In the genomic region with DNA sequence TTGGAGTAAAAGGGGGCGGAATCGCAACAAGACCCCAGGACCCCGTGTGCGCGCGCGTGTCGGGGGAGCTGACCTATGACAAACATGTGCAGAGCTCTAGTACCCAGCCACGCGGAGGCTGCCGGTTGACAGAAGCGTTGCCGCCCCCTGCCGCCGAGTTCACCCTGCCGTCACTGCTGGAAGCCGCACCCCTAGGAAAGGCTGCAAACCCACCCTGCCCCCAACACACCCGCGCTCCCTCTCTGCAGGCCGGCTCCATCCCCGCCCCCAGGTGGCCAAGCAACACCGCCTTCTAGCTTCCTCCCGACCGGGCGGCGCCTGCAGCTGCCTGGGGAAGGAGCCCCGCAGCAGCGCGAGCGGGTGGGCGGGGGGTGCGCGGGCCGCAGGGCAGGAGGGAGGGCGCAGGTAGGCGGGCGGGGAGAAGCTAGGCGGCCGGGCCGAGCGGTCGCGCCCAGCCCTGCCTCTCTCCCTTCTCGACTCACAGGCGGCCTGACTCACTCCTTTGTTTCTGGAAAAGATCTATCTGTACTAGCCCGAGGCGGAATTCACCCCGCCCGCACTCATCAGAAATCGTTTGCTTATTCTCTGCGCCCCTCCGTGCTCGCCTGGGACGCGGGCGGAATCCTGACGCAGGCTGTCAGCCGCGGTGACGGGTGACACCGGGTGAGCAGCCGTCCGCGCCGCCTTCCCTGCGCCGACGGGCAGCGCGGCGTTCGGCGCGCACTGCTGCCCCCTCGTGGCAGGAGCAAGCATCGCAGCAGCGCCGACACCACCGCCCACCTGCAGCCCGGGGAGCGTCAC, we compare ENCODE assay signal across 8 cellular contexts.
DNase-seq lines count a peak whose midpoint lies in the region; ATAC-seq, FAIRE-seq and TF ChIP-seq lines count a peak whose summit lies in the region.

No MANE protein-coding gene starts in this region.

- H3K4me3 Mint-ChIP-seq in activated T-helper 1 cell treated with anti-CD3 and anti-CD28 coated beads, Interleukin-12 subunit alpha, Interleukin-12 subunit beta, Interleukin-2, Interleukin-4 antibody, amounts not matched to agents 30 ng/mL and 10 ng/mL and 1 ng/mL, durations not matched to agents 14 hours and 24 hours and 36 hours = peak overlapping the region; percentile 83
- peak overlapping the region; percentile 76 to 97 (median 88) for H3K4me3 Mint-ChIP-seq in naive thymus-derived CD8-positive, alpha-beta T cell
- peak overlapping the region; percentile 91 to 93 for H3K4me3 Mint-ChIP-seq in stimulated activated naive B cell treated with anti-CD40 and anti-IgM and Interleukin-4, amounts not matched to agents 10 μg/mL and 1 μg/mL and 100 μg/mL, for 72 hours

- no peaks in the 10 kb centered on the region for H3K36me3 Mint-ChIP-seq in activated T-helper 1 cell treated with anti-CD3 and anti-CD28 coated beads, Interleukin-12 subunit alpha, Interleukin-12 subunit beta, Interleukin-2, Interleukin-4 antibody, amounts not matched to agents 30 ng/mL and 10 ng/mL and 1 ng/mL, durations not matched to agents 14 hours and 24 hours and 36 hours (ENCODE audit: low read depth)
- no peaks in the 10 kb centered on the region for H3K36me3 Mint-ChIP-seq in naive thymus-derived CD8-positive, alpha-beta T cell
- no peaks in the 10 kb centered on the region for H3K36me3 Mint-ChIP-seq in stimulated activated naive B cell treated with anti-CD40 and anti-IgM and Interleukin-4, amounts not matched to agents 10 μg/mL and 1 μg/mL and 100 μg/mL, for 72 hours

- no peak for FAIRE-seq in RCC 7860 (lab: Jason Lieb, UNC)

- H3K27me3 Mint-ChIP-seq in activated T-helper 1 cell treated with anti-CD3 and anti-CD28 coated beads, Interleukin-12 subunit alpha, Interleukin-12 subunit beta, Interleukin-2, Interleukin-4 antibody, amounts not matched to agents 30 ng/mL and 10 ng/mL and 1 ng/mL, durations not matched to agents 14 hours and 24 hours and 36 hours (ENCODE audit: insufficient read depth) = peaks cover 8% of the 10 kb centered on the region
- H3K27me3 Mint-ChIP-seq in naive thymus-derived CD8-positive, alpha-beta T cell = peaks cover 0 to 2% (median 0%) of the 10 kb centered on the region in 5 donors
- H3K27me3 Mint-ChIP-seq in stimulated activated naive B cell treated with anti-CD40 and anti-IgM and Interleukin-4, amounts not matched to agents 10 μg/mL and 1 μg/mL and 100 μg/mL, for 72 hours = peaks cover 5 to 21% of the 10 kb centered on the region in 2 donors

- POLR2A ChIA-PET in naive thymus-derived CD8-positive, alpha-beta T cell (lab: Charles Lee) = interaction anchor here (0.7 to 2.2 kb wide), 6 partner anchors 8 to 1400 kb away, joined by 3 to 21 read pairs (median 4); partner anchors contain the start of gene ZBTB20

- ATAC-seq in naive thymus-derived CD8-positive, alpha-beta T cell = peak; percentile 87
- peak; percentile 90 for ATAC-seq in stimulated activated naive B cell treated with anti-CD40 and anti-IgM and Interleukin-4, amounts not matched to agents 10 μg/mL and 1 μg/mL and 100 μg/mL, for 72 hours (replicated peaks)

- H3K4me3 ChIP-seq in fibroblast of mammary gland (ENCODE audit: control insufficient read depth, low read depth, low read length) = peak overlapping the region; percentile 65

- DNase-seq in Daoy (ENCODE audit: low read depth) (peak; percentile 98), H4 (ENCODE audit: low spot score) (peak; percentile 93), LHCN-M2 (ENCODE audit: low read depth) (peak; percentile 87), RCC 7860 (ENCODE audit: low spot score) (peak; percentile 84), fibroblast of mammary gland (ENCODE audit: low read depth) (peak; percentile 89)
- DNase-seq in activated T-helper 1 cell treated with anti-CD3 and anti-CD28 coated beads, Interleukin-12 subunit alpha, Interleukin-12 subunit beta, Interleukin-2, Interleukin-4 antibody, amounts not matched to agents 30 ng/mL and 10 ng/mL and 1 ng/mL, durations not matched to agents 14 hours and 24 hours and 36 hours (ENCODE audit: low spot score) = peak; percentile 76
- peak; percentile 88 to 96 (median 92) for DNase-seq in naive thymus-derived CD8-positive, alpha-beta T cell
- DNase-seq in stimulated activated naive B cell treated with anti-CD40 and anti-IgM and Interleukin-4, amounts not matched to agents 10 μg/mL and 1 μg/mL and 100 μg/mL, for 72 hours = peak; percentile 87

- TF ChIP-seq CTCF in fibroblast of mammary gland (conservative IDR thresholded peaks at IDR 0.05; ENCODE audit: control insufficient read depth, insufficient read depth, low read depth, low read length) = peak; percentile 62

- H3K4me1 Mint-ChIP-seq in activated T-helper 1 cell treated with anti-CD3 and anti-CD28 coated beads, Interleukin-12 subunit alpha, Interleukin-12 subunit beta, Interleukin-2, Interleukin-4 antibody, amounts not matched to agents 30 ng/mL and 10 ng/mL and 1 ng/mL, durations not matched to agents 14 hours and 24 hours and 36 hours (ENCODE audit: low read depth) = peaks cover 12% of the 10 kb centered on the region
- H3K4me1 Mint-ChIP-seq in naive thymus-derived CD8-positive, alpha-beta T cell = peaks cover 9 to 18% (median 13%) of the 10 kb centered on the region in 4 donors
- H3K4me1 Mint-ChIP-seq in stimulated activated naive B cell treated with anti-CD40 and anti-IgM and Interleukin-4, amounts not matched to agents 10 μg/mL and 1 μg/mL and 100 μg/mL, for 72 hours = peaks cover 11% of the 10 kb centered on the region in 2 donors

- intact Hi-C loops in activated T-helper 1 cell treated with anti-CD3 and anti-CD28 coated beads, Interleukin-12 subunit alpha, Interleukin-12 subunit beta, Interleukin-2, Interleukin-4 antibody, amounts not matched to agents 30 ng/mL and 10 ng/mL and 1 ng/mL, durations not matched to agents 14 hours and 24 hours and 36 hours (cut with micrococcal nuclease) = loop anchor here (1.0 to 5.0 kb wide), 7 partner anchors 30 to 1727 kb away; partner anchors contain the start of genes CCDC191, QTRT2 and ZBTB20

- H3K9me3 Mint-ChIP-seq in activated T-helper 1 cell treated with anti-CD3 and anti-CD28 coated beads, Interleukin-12 subunit alpha, Interleukin-12 subunit beta, Interleukin-2, Interleukin-4 antibody, amounts not matched to agents 30 ng/mL and 10 ng/mL and 1 ng/mL, durations not matched to agents 14 hours and 24 hours and 36 hours = no peaks in the 10 kb centered on the region
- H3K9me3 Mint-ChIP-seq in naive thymus-derived CD8-positive, alpha-beta T cell = peaks cover 0 to 1% (median 0%) of the 10 kb centered on the region in 9 donors
- H3K9me3 Mint-ChIP-seq in stimulated activated naive B cell treated with anti-CD40 and anti-IgM and Interleukin-4, amounts not matched to agents 10 μg/mL and 1 μg/mL and 100 μg/mL, for 72 hours = no peaks in the 10 kb centered on the region

- peak overlapping the region; percentile 95 for H3K27ac Mint-ChIP-seq in activated T-helper 1 cell treated with anti-CD3 and anti-CD28 coated beads, Interleukin-12 subunit alpha, Interleukin-12 subunit beta, Interleukin-2, Interleukin-4 antibody, amounts not matched to agents 30 ng/mL and 10 ng/mL and 1 ng/mL, durations not matched to agents 14 hours and 24 hours and 36 hours
- H3K27ac Mint-ChIP-seq in naive thymus-derived CD8-positive, alpha-beta T cell = peak overlapping the region; percentile 89 to 99 (median 98)
- peak overlapping the region; percentile 95 for H3K27ac Mint-ChIP-seq in stimulated activated naive B cell treated with anti-CD40 and anti-IgM and Interleukin-4, amounts not matched to agents 10 μg/mL and 1 μg/mL and 100 μg/mL, for 72 hours

Comparison
In these comparisons a context has a peak if more than half of its experiments do, and no peak if none do; other contexts are left out.
1. Peak in every context shown above with its lines: DNase-seq, ATAC-seq and H3K4me3 ChIP-seq.